In the genomic region with DNA sequence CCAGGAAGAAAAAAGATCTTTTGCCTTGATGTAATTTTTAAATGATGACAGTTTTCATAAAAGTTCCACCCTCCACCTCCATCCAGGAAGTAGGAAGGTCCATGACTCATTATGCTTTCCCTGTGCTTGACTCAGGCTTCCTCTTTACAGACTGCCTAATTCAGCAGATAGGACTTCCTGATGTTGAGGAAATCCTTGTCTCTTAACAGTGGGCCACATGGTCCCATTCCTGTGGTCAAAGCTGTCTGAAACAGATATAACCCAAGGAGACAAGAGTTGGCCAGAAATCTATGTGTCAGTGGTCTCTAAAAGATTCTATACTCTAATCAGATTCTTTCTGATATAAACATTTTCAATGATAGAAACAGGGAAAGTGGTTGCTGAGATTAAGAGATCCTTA, we compare ENCODE assay signal across 9 cellular contexts.
DNase-seq lines count a peak whose midpoint lies in the region; ATAC-seq, FAIRE-seq and TF ChIP-seq lines count a peak whose summit lies in the region.
"Had no signal": no experiment of that assay in that cellular context is flagged by ENCODE, and none has a peak within 500 bp of the region (broad histone marks: within the 10 kb centered on the region; RNA-seq: fewer than 3 reads in every experiment).

No MANE protein-coding gene starts in this region.

- no peak for TF ChIP-seq POLR2A in thyroid gland (IDR thresholded peaks at IDR 0.05)

- H3K27ac ChIP-seq in thyroid gland = peak overlapping the region in 1 of 3 donors; percentile 32

- ATAC-seq in activated naive CD8-positive, alpha-beta T cell treated with anti-CD3 and anti-CD28 coated beads, Interleukin-2, amount 50 U/mL, for 24 hours = peak; percentile 69
- ATAC-seq in GM18511 (IDR thresholded peaks at IDR 0.05; ENCODE audit: unreplicated experiment) = no peak

- H3K4me3 Mint-ChIP-seq in activated naive CD8-positive, alpha-beta T cell treated with anti-CD3 and anti-CD28 coated beads, Interleukin-2, amount 50 U/mL, for 24 hours = no peak overlapping the region
- peak overlapping the region; percentile 15 for H3K4me3 Mint-ChIP-seq in type B pancreatic cell

- no peaks in the 10 kb centered on the region for H3K27me3 Mint-ChIP-seq in activated naive CD8-positive, alpha-beta T cell treated with anti-CD3 and anti-CD28 coated beads, Interleukin-2, amount 50 U/mL, for 24 hours
- H3K27me3 Mint-ChIP-seq in type B pancreatic cell = no peaks in the 10 kb centered on the region

- FAIRE-seq in islet of Langerhans (lab: Jason Lieb, UNC) = peak; percentile 56

- no peaks in the 10 kb centered on the region for H3K9me3 ChIP-seq in thyroid gland

- H3K36me3 Mint-ChIP-seq in activated naive CD8-positive, alpha-beta T cell treated with anti-CD3 and anti-CD28 coated beads, Interleukin-2, amount 50 U/mL, for 24 hours (ENCODE audit: low read depth) = peaks cover 9% of the 10 kb centered on the region
- H3K36me3 Mint-ChIP-seq in type B pancreatic cell = peaks cover 17% of the 10 kb centered on the region

- intact Hi-C loops in thyroid gland (cut with DNase I) = no loop called here

- no peaks in the 10 kb centered on the region for H3K36me3 ChIP-seq in thyroid gland

- TF ChIP-seq CTCF in type B pancreatic cell (conservative IDR thresholded peaks at IDR 0.05) (no peak), thyroid gland (IDR thresholded peaks at IDR 0.05) (no peak)

- peaks cover 12% of the 10 kb centered on the region for H3K4me1 Mint-ChIP-seq in activated naive CD8-positive, alpha-beta T cell treated with anti-CD3 and anti-CD28 coated beads, Interleukin-2, amount 50 U/mL, for 24 hours
- peaks cover 7% of the 10 kb centered on the region for H3K4me1 Mint-ChIP-seq in type B pancreatic cell (ENCODE audit: unreplicated experiment)

- H3K27ac Mint-ChIP-seq in activated naive CD8-positive, alpha-beta T cell treated with anti-CD3 and anti-CD28 coated beads, Interleukin-2, amount 50 U/mL, for 24 hours = peak overlapping the region; percentile 56
- peak overlapping the region; percentile 76 for H3K27ac Mint-ChIP-seq in type B pancreatic cell

- no peak overlapping the region for H3K4me3 ChIP-seq in thyroid gland (replicated peaks in 1 of 3)
- H3K4me3 ChIP-seq: tibial nerve had no signal

- DNase-seq in AML-193 (lab: John Stamatoyannopoulos, UW) (peak; percentile 67 to 72), HuH-7 (ENCODE audit: low spot score) (peak; percentile 16), type B pancreatic cell (ENCODE audit: extremely low spot score, unreplicated experiment) (no peak), thyroid gland (no peak)
- no peak for DNase-seq in activated naive CD8-positive, alpha-beta T cell treated with anti-CD3 and anti-CD28 coated beads, Interleukin-2, amount 50 U/mL, for 24 hours
- no peak for DNase-seq in stimulated activated CD4-positive, alpha-beta T cell treated with anti-CD3 and anti-CD28 coated beads, Interleukin-4, amount 100 ng/mL, for 1 hour

- peaks cover 15% of the 10 kb centered on the region for H3K9me3 Mint-ChIP-seq in activated naive CD8-positive, alpha-beta T cell treated with anti-CD3 and anti-CD28 coated beads, Interleukin-2, amount 50 U/mL, for 24 hours
- H3K9me3 Mint-ChIP-seq in type B pancreatic cell = peaks cover 6% of the 10 kb centered on the region

- H3K4me1 ChIP-seq in thyroid gland = peaks cover 0 to 2% of the 10 kb centered on the region in 2 donors

- no peaks in the 10 kb centered on the region for H3K27me3 ChIP-seq in thyroid gland
- H3K27me3 ChIP-seq: tibial nerve had no signal

Comparison
In these comparisons a context has a peak if more than half of its experiments do, and no peak if none do; other contexts are left out.
1. DNase-seq: peak in AML-193 (2 of 2) and HuH-7 (single experiment); none in activated naive CD8-positive, alpha-beta T cell treated with anti-CD3 and anti-CD28 coated beads, Interleukin-2, amount 50 U/mL, for 24 hours (single experiment), type B pancreatic cell (single experiment), thyroid gland (0 of 2) and stimulated activated CD4-positive, alpha-beta T cell treated with anti-CD3 and anti-CD28 coated beads, Interleukin-4, amount 100 ng/mL, for 1 hour (single experiment).